ENCODE assay signal across 8 cellular contexts in the genomic region with DNA sequence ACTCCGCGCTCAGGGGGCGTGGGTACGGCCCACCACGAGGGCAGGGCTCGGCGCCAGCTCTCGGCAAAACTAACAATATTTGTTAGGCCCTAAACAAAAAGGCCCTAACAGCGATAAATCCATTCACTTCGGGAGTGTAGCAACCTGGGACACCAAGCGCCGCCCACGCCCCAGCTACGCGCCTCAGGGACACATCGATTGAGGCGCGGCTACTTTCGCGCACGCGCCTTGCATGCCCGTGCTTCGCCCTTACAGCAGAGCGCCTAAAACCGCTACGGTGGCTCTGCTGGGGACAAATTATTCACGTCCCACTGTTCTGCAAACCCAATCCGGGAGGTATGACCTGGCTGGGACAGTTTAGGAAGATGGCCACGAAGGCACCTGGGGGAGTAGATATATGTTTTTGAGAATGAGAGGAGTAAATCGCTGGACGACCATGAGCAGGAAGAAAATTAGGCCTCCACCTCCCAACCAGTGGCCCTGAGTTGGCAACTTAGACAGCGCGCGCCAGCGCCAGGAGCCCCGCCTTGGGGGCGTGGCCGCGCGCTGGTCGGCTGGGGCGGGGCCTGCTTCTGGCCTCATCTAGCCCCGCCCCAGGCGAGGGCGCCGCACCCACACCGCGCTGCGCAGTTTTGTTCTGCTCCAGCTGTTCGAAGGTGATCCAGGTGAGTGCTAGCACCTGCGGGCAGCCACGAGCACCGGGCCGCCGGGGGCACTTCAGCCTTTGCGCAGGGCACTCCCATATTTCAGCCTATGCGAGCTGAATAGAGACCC. TPM values are rescaled to one million over a fixed set of nuclear protein-coding genes. Genes with fewer than 3 reads are reported as not detected.
DNase-seq lines count a peak whose midpoint lies in the region; ATAC-seq and TF ChIP-seq lines count a peak whose summit lies in the region.

A gene (plus strand): TSS at position 606 of the 774 bp plus-strand sequence. CDS start 18,614 bp downstream, outside the sequence.

- intact Hi-C loops in head of caudate nucleus (cut with DNase I): loop anchor here (5.0 kb wide), 1 partner anchor 66 kb away; a partner anchor contains a TSS

- H3K9me3 ChIP-seq in SU-DHL-6 (ENCODE audit: insufficient read depth, low read length): no peaks in the 10 kb centered on the region
- no peaks in the 10 kb centered on the region for H3K9me3 ChIP-seq in thymus (ENCODE audit: control insufficient read depth)

- peak; percentile 88 for ATAC-seq in HG02763 (IDR thresholded peaks at IDR 0.05; ENCODE audit: unreplicated experiment)
- peak; percentile 91 for ATAC-seq in activated naive CD8-positive, alpha-beta T cell treated with anti-CD3 and anti-CD28 coated beads, Interleukin-2, amount 10 ng/mL, durations not matched to agents 7 days and 5 days (ENCODE audit: low read depth)

- H3K27ac Mint-ChIP-seq in activated naive CD8-positive, alpha-beta T cell treated with anti-CD3 and anti-CD28 coated beads, Interleukin-2, amount 10 ng/mL, durations not matched to agents 7 days and 5 days: peak within 1 kb of the TSS; percentile 65
- no peak within 1 kb of the TSS for H3K27ac Mint-ChIP-seq in osteocyte (ENCODE audit: unreplicated experiment)

- H3K9me3 Mint-ChIP-seq in activated naive CD8-positive, alpha-beta T cell treated with anti-CD3 and anti-CD28 coated beads, Interleukin-2, amount 10 ng/mL, durations not matched to agents 7 days and 5 days: no peaks in the 10 kb centered on the region
- no peaks in the 10 kb centered on the region for H3K9me3 Mint-ChIP-seq in osteocyte (ENCODE audit: unreplicated experiment)

- H3K27ac ChIP-seq in SU-DHL-6 (ENCODE audit: low read depth, low read length): peak within 1 kb of the TSS; percentile 56
- peak within 1 kb of the TSS; percentile 87 for H3K27ac ChIP-seq in thymus (ENCODE audit: low read depth)

- under 1% methylated on average over 58 of the region's 58 CpGs for WGBS in thymus

- no peaks in the 10 kb centered on the region for H3K27me3 ChIP-seq in SU-DHL-6 (ENCODE audit: low read length)
- H3K27me3 ChIP-seq in thymus (ENCODE audit: control insufficient read depth, insufficient read depth): peaks cover 4% of the 10 kb centered on the region

- DNase-seq in NCI-H1417 (lab: John Stamatoyannopoulos, UW) (peak; percentile 99 to 100 (median 99)), head of caudate nucleus (peak; percentile 86 to 97 (median 93)), osteocyte (ENCODE audit: extremely low spot score, unreplicated experiment) (peak; percentile 95)
- peak; percentile 95 for DNase-seq in activated naive CD8-positive, alpha-beta T cell treated with anti-CD3 and anti-CD28 coated beads, Interleukin-2, amount 10 ng/mL, durations not matched to agents 7 days and 5 days

- peaks cover 8% of the 10 kb centered on the region for H3K4me1 ChIP-seq in thymus (ENCODE audit: control insufficient read depth, insufficient read depth, low read length)

- peaks cover 2% of the 10 kb centered on the region for H3K27me3 Mint-ChIP-seq in activated naive CD8-positive, alpha-beta T cell treated with anti-CD3 and anti-CD28 coated beads, Interleukin-2, amount 10 ng/mL, durations not matched to agents 7 days and 5 days
- H3K27me3 Mint-ChIP-seq in osteocyte (ENCODE audit: unreplicated experiment): peaks cover 21% of the 10 kb centered on the region

- H3K4me3 ChIP-seq in GM12875 (ENCODE audit: low read depth, low read length) (peak within 1 kb of the TSS; percentile 87), SU-DHL-6 (ENCODE audit: insufficient read depth, low read length, poor library complexity, severe bottlenecking) (peak within 1 kb of the TSS; percentile 68), thymus (ENCODE audit: low read length) (peak within 1 kb of the TSS; percentile 58)

- peak within 1 kb of the TSS; percentile 65 for H3K4me2 ChIP-seq in SU-DHL-6 (ENCODE audit: low read depth, low read length, poor library complexity, severe bottlenecking)

- H3F3A ChIP-seq in SU-DHL-6 (ENCODE audit: insufficient read depth): peaks cover 11% of the 10 kb centered on the region; the same call in 1 of the 2 replicates

- POLR2A ChIA-PET in activated naive CD8-positive, alpha-beta T cell treated with anti-CD3 and anti-CD28 coated beads, Interleukin-2, amount 10 ng/mL, durations not matched to agents 7 days and 5 days (lab: Charles Lee): interaction anchor here (1.0 to 2.3 kb wide), 5 partner anchors 9 to 138 kb away, joined by 3 to 11 read pairs (median 3); a partner anchor contains a TSS

- H3K79me2 ChIP-seq in SU-DHL-6 (ENCODE audit: insufficient read depth, low read length): no peaks in the 10 kb centered on the region

- H3K9ac ChIP-seq in SU-DHL-6 (ENCODE audit: low read length): peak within 1 kb of the TSS; percentile 69

- H3K36me3 ChIP-seq in SU-DHL-6 (ENCODE audit: low read length) (no peaks in the 10 kb centered on the region), thymus (ENCODE audit: control insufficient read depth, insufficient read depth) (no peaks in the 10 kb centered on the region)

- no peaks in the 10 kb centered on the region for H4K20me1 ChIP-seq in SU-DHL-6 (ENCODE audit: low read depth, low read length)

- no peaks in the 10 kb centered on the region for H3K9me2 ChIP-seq in SU-DHL-6 (replicated peaks; ENCODE audit: insufficient read depth, low read length)

- H3K4me1 Mint-ChIP-seq in activated naive CD8-positive, alpha-beta T cell treated with anti-CD3 and anti-CD28 coated beads, Interleukin-2, amount 10 ng/mL, durations not matched to agents 7 days and 5 days: peaks cover 11% of the 10 kb centered on the region
- peaks cover 21% of the 10 kb centered on the region for H3K4me1 Mint-ChIP-seq in osteocyte (ENCODE audit: unreplicated experiment)

- TF ChIP-seq CTCF in GM12875 (IDR thresholded peaks at IDR 0.05; ENCODE audit: borderline replicate concordance, insufficient read depth, low read depth, low read length) (no peak), SU-DHL-6 (IDR thresholded peaks at IDR 0.05; ENCODE audit: insufficient read depth, low read length, poor library complexity, severe bottlenecking) (no peak), osteocyte (IDR thresholded peaks at IDR 0.05) (no peak)

- H2AFZ ChIP-seq in SU-DHL-6 (ENCODE audit: low read depth, low read length, severe bottlenecking): peak within 1 kb of the TSS; percentile 58

- H3K4me3 Mint-ChIP-seq in activated naive CD8-positive, alpha-beta T cell treated with anti-CD3 and anti-CD28 coated beads, Interleukin-2, amount 10 ng/mL, durations not matched to agents 7 days and 5 days: no peak within 1 kb of the TSS
- no peak within 1 kb of the TSS for H3K4me3 Mint-ChIP-seq in osteocyte (ENCODE audit: unreplicated experiment)

- no peaks in the 10 kb centered on the region for H3K36me3 Mint-ChIP-seq in activated naive CD8-positive, alpha-beta T cell treated with anti-CD3 and anti-CD28 coated beads, Interleukin-2, amount 10 ng/mL, durations not matched to agents 7 days and 5 days
- peaks cover 2% of the 10 kb centered on the region for H3K36me3 Mint-ChIP-seq in osteocyte (ENCODE audit: unreplicated experiment)

RNA-seq across cellular contexts. Expression of the gene that starts here (rescaled TPM):
- total RNA-seq in activated naive CD8-positive, alpha-beta T cell treated with anti-CD3 and anti-CD28 coated beads, Interleukin-2, amount 10 ng/mL, durations not matched to agents 7 days and 5 days: 10 to 100 TPM; 61.1 to 62.3 TPM
- 130 and 139 TPM in 2 replicates for total RNA-seq in osteocyte
- polyA plus RNA-seq in thymus: 107 TPM

Comparison
In these comparisons a context has a peak if more than half of its experiments do, and no peak if none do; other contexts are left out.
1. Peak in every context shown above with its lines: DNase-seq, ATAC-seq, H3K4me3 ChIP-seq and H3K27ac ChIP-seq.